1 cellular context compared by ENCODE assay signal in genomic region chr1:229102741-229103480, GRCh38.
TF ChIP-seq lines count a peak whose summit lies in the region.

No MANE protein-coding gene starts in this region.

TF ChIP-seq in liver, 16 proteins besides CTCF, POLR2A, EP300 and RAD21:
- TF ChIP-seq JUND (IDR thresholded peaks at IDR 0.05): peak in 1 of 2 donors; percentile 15
- TF ChIP-seq FOXA2 (IDR thresholded peaks at IDR 0.05): no peak
- TF ChIP-seq, protein P1, sequence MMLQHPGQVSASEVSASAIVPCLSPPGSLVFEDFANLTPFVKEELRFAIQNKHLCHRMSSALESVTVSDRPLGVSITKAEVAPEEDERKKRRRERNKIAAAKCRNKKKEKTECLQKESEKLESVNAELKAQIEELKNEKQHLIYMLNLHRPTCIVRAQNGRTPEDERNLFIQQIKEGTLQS (IDR thresholded peaks at IDR 0.05): peak; percentile 13
- TF ChIP-seq YY1 (IDR thresholded peaks at IDR 0.05): peak; percentile 32
- peak; percentile 28 to 37 for TF ChIP-seq HNF4A (conservative IDR thresholded peaks at IDR 0.05)
- TF ChIP-seq TAF1 (conservative IDR thresholded peaks at IDR 0.05): no peak
- TF ChIP-seq, protein P2, sequence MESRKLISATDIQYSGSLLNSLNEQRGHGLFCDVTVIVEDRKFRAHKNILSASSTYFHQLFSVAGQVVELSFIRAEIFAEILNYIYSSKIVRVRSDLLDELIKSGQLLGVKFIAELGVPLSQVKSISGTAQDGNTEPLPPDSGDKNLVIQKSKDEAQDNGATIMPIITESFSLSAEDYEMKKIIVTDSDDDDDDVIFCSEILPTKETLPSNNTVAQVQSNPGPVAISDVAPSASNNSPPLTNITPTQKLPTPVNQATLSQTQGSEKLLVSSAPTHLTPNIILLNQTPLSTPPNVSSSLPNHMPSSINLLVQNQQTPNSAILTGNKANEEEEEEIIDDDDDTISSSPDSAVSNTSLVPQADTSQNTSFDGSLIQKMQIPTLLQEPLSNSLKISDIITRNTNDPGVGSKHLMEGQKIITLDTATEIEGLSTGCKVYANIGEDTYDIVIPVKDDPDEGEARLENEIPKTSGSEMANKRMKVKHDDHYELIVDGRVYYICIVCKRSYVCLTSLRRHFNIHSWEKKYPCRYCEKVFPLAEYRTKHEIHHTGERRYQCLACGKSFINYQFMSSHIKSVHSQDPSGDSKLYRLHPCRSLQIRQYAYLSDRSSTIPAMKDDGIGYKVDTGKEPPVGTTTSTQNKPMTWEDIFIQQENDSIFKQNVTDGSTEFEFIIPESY (IDR thresholded peaks at IDR 0.05): no peak
- TF ChIP-seq SP1 (IDR thresholded peaks at IDR 0.05): peak; percentile 55
- no peak for TF ChIP-seq EGR1 (IDR thresholded peaks at IDR 0.05; ENCODE audit: low read depth in 2 of 2)
- no peak for TF ChIP-seq HNF4G (IDR thresholded peaks at IDR 0.05)
- TF ChIP-seq RXRA (IDR thresholded peaks at IDR 0.05): peak; percentile 71 to 87
- no peak for TF ChIP-seq REST (IDR thresholded peaks at IDR 0.05)
- no peak for TF ChIP-seq MAX (IDR thresholded peaks at IDR 0.05)
- TF ChIP-seq GABPA (IDR thresholded peaks at IDR 0.05 in 1 of 2, conservative IDR thresholded peaks at IDR 0.05 in 1 of 2): no peak
- no peak for TF ChIP-seq NR2F2 (IDR thresholded peaks at IDR 0.05)
- no peak for TF ChIP-seq FOXA1 (IDR thresholded peaks at IDR 0.05)
